Comparison of ENCODE assay signal across 8 cellular contexts in genomic region chr7:116211913-116212596, GRCh38. TPM values are rescaled to one million over a fixed set of nuclear protein-coding genes. Genes with fewer than 3 reads are reported as not detected.
DNase-seq lines count a peak whose midpoint lies in the region; ATAC-seq and TF ChIP-seq lines count a peak whose summit lies in the region.

No MANE protein-coding gene starts in this region.

- peak overlapping the region in 2 of 3 donors; percentile 47 to 63 for H3K4me3 ChIP-seq in thyroid gland (replicated peaks in 1 of 3)

- peak overlapping the region; percentile 93 for H3K4me3 Mint-ChIP-seq in activated T-cell treated with anti-CD3 and anti-CD28 coated beads, Interleukin-2, amount 50 U/mL, for 4 hours

- ATAC-seq in activated T-cell treated with anti-CD3 and anti-CD28 coated beads, Interleukin-2, amount 50 U/mL, for 4 hours, result no peak
- no peak for ATAC-seq in activated naive CD4-positive, alpha-beta T cell treated with anti-CD3 and anti-CD28 coated beads, Interleukin-2, amount 50 U/mL, for 72 hours
- ATAC-seq in GM19455 (IDR thresholded peaks at IDR 0.05; ENCODE audit: unreplicated experiment), result no peak

- intact Hi-C loops in thyroid gland (cut with DNase I), result no loop called here

- no peak for TF ChIP-seq POLR2A in thyroid gland (IDR thresholded peaks at IDR 0.05)

- peaks cover 12% of the 10 kb centered on the region for H3K9me3 Mint-ChIP-seq in activated T-cell treated with anti-CD3 and anti-CD28 coated beads, Interleukin-2, amount 50 U/mL, for 4 hours
- peaks cover 4 to 8% of the 10 kb centered on the region in 2 donors for H3K9me3 Mint-ChIP-seq in activated naive CD4-positive, alpha-beta T cell treated with anti-CD3 and anti-CD28 coated beads, Interleukin-2, amount 50 U/mL, for 72 hours

- no peaks in the 10 kb centered on the region for H3K27me3 ChIP-seq in thyroid gland

- H3K36me3 Mint-ChIP-seq in activated T-cell treated with anti-CD3 and anti-CD28 coated beads, Interleukin-2, amount 50 U/mL, for 4 hours (ENCODE audit: insufficient read depth), result no peaks in the 10 kb centered on the region
- peaks cover 15 to 31% of the 10 kb centered on the region in 2 donors for H3K36me3 Mint-ChIP-seq in activated naive CD4-positive, alpha-beta T cell treated with anti-CD3 and anti-CD28 coated beads, Interleukin-2, amount 50 U/mL, for 72 hours

- no peaks in the 10 kb centered on the region for H3K27me3 Mint-ChIP-seq in activated T-cell treated with anti-CD3 and anti-CD28 coated beads, Interleukin-2, amount 50 U/mL, for 4 hours (ENCODE audit: low read depth)

- no peak for DNase-seq in activated T-cell treated with anti-CD3 and anti-CD28 coated beads, Interleukin-2, amount 50 U/mL, for 4 hours
- DNase-seq in activated T-cell treated with anti-CD3 and anti-CD28 coated beads for 4 hours (no peak), left kidney (ENCODE audit: low read depth, low spot score) (peak; percentile 6), thyroid gland (no peak), CD1c-positive myeloid dendritic cell (ENCODE audit: extremely low spot score) (no peak), medulla oblongata (ENCODE audit: extremely low spot score) (no peak)
- no peak for DNase-seq in activated naive CD4-positive, alpha-beta T cell treated with anti-CD3 and anti-CD28 coated beads, Interleukin-2, amount 50 U/mL, for 72 hours (ENCODE audit: low spot score in 2 of 2)

- H3K27ac ChIP-seq in thyroid gland, result peak overlapping the region; percentile 88 to 97 (median 94)

- peak overlapping the region; percentile 96 to 97 for H3K27ac Mint-ChIP-seq in activated naive CD4-positive, alpha-beta T cell treated with anti-CD3 and anti-CD28 coated beads, Interleukin-2, amount 50 U/mL, for 72 hours

- TF ChIP-seq CTCF in thyroid gland (IDR thresholded peaks at IDR 0.05), result no peak

- WGBS in thyroid gland, 2 donors, result 58 to 71% methylated on average over 7 of the region's 7 CpGs

- no peaks in the 10 kb centered on the region for H3K36me3 ChIP-seq in thyroid gland

- peaks cover 62% of the 10 kb centered on the region for H3K4me1 Mint-ChIP-seq in activated T-cell treated with anti-CD3 and anti-CD28 coated beads, Interleukin-2, amount 50 U/mL, for 4 hours (ENCODE audit: low read depth)

- H3K9me3 ChIP-seq in thyroid gland, result no peaks in the 10 kb centered on the region

- peaks cover 35 to 50% of the 10 kb centered on the region in 2 donors for H3K4me1 ChIP-seq in thyroid gland

RNA-seq across cellular contexts. Expression of gene TES, which starts 1.7 kb away (rescaled TPM):
- 10 to 100 TPM; 38.0 to 57.1 (median 53.4) TPM for total RNA-seq in activated T-cell treated with anti-CD3 and anti-CD28 coated beads, Interleukin-2, amount 50 U/mL, for 4 hours
- 10 to 100 TPM; 45.8 to 79.2 TPM for total RNA-seq in activated naive CD4-positive, alpha-beta T cell treated with anti-CD3 and anti-CD28 coated beads, Interleukin-2, amount 50 U/mL, for 72 hours
- total RNA-seq in thyroid gland, result 100 to 1,000 TPM; 148 to 177 (median 158) TPM
